Comparison of ENCODE assay signal across 30 cellular contexts in the genomic region with DNA sequence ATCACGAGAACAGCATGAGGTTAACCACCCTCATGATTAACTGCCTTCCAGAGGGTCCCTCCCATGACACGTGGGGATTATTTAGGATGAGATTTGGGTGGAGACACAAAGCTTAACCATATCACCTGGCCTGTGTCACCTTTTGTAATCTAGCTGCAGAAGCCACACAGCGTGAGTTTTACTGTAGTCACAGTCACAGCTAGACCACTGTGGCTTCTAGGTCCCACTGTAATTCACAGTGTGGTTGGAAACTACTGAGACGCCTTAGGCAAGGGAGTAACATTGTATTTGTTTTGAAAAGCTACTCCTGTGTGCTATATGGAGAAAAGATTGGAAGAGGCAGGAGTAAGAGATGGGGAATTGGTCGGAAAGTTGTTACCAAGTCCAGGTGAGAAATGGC. TPM values are rescaled to one million over a fixed set of nuclear protein-coding genes. Genes with fewer than 3 reads are reported as not detected.
A peak's percentile ranks its signal among the peaks of the same experiment; 100 is the strongest.
DNase-seq lines count a peak whose midpoint lies in the region; ATAC-seq and TF ChIP-seq lines count a peak whose summit lies in the region.
"Had no signal": no experiment of that assay in that cellular context is flagged by ENCODE, and none has a peak within 500 bp of the region (broad histone marks: within the 10 kb centered on the region; RNA-seq: fewer than 3 reads in every experiment).

No MANE protein-coding gene starts in this region.

- no peak overlapping the region for H3K4ac ChIP-seq in mesendoderm (ENCODE audit: low read depth, low read length)

- H3K27me3 ChIP-seq in WERI-Rb-1 (ENCODE audit: insufficient read depth, low read depth, severe bottlenecking) (no peaks in the 10 kb centered on the region), mesendoderm (ENCODE audit: insufficient read depth, low read length, poor library complexity) (no peaks in the 10 kb centered on the region)
- H3K27me3 ChIP-seq: BE2C, BLaER1 had no signal

- no peak overlapping the region for H3K23ac ChIP-seq in mesendoderm (ENCODE audit: low read length)

- H3K27ac Mint-ChIP-seq in natural killer cell = no peak overlapping the region
- H3K27ac Mint-ChIP-seq in natural killer cell treated with Interleukin-12 subunit alpha and Interleukin-12 subunit beta and Interleukin-15 and Interleukin-18, amount 100 ng/mL, for 72 hours = no peak overlapping the region
- H3K27ac Mint-ChIP-seq in activated T-helper 17 cell treated with anti-CD3 and anti-CD28 coated beads, Interleukin-2, amount 50 U/mL, for 72 hours = no peak overlapping the region
- H3K27ac Mint-ChIP-seq: CD14-positive monocyte; CD4-positive, alpha-beta memory T cell; CD4-positive, CD25-positive, alpha-beta regulatory T cell; CD8-positive, alpha-beta memory T cell had no signal

- H3K4me2 ChIP-seq in mesendoderm (ENCODE audit: low read length) = no peak overlapping the region
- H3K4me2 ChIP-seq: BLaER1 had no signal

- H3K27me3 Mint-ChIP-seq in natural killer cell (ENCODE audit: low read depth in 2 of 2) = peaks cover 20 to 47% of the 10 kb centered on the region in 2 donors
- peaks cover 16 to 30% of the 10 kb centered on the region in 2 donors for H3K27me3 Mint-ChIP-seq in natural killer cell treated with Interleukin-12 subunit alpha and Interleukin-12 subunit beta and Interleukin-15 and Interleukin-18, amount 100 ng/mL, for 72 hours
- H3K27me3 Mint-ChIP-seq in activated T-helper 17 cell treated with anti-CD3 and anti-CD28 coated beads, Interleukin-2, amount 50 U/mL, for 72 hours = peaks cover 29% of the 10 kb centered on the region

- 0 out of 2 replicates have a peak overlapping the region, but pooled peaks have one; percentile 13 for H3K27ac ChIP-seq in WERI-Rb-1
- H3K27ac ChIP-seq in mesendoderm (ENCODE audit: low read depth, low read length) = no peak overlapping the region
- H3K27ac ChIP-seq: BLaER1 had no signal

- TF ChIP-seq CTCF in natural killer cell (IDR thresholded peaks at IDR 0.05) (no peak), WERI-Rb-1 (IDR thresholded peaks at IDR 0.05; ENCODE audit: low read depth, low read length) (no peak)

- WGBS in mesendoderm (ENCODE audit: extremely low coverage, insufficient coverage, low lambda C conversion rate) = no CpG with 5 or more reads among the region's 5 CpGs

- H3K9me3 ChIP-seq in WERI-Rb-1 (ENCODE audit: severe bottlenecking) = peaks cover 2% of the 10 kb centered on the region
- H3K9me3 ChIP-seq: BE2C, BLaER1 had no signal

- no peaks in the 10 kb centered on the region for H3K36me3 Mint-ChIP-seq in natural killer cell
- no peaks in the 10 kb centered on the region for H3K36me3 Mint-ChIP-seq in natural killer cell treated with Interleukin-12 subunit alpha and Interleukin-12 subunit beta and Interleukin-15 and Interleukin-18, amount 100 ng/mL, for 72 hours
- H3K36me3 Mint-ChIP-seq in activated T-helper 17 cell treated with anti-CD3 and anti-CD28 coated beads, Interleukin-2, amount 50 U/mL, for 72 hours (ENCODE audit: low read depth) = no peaks in the 10 kb centered on the region
- H3K36me3 Mint-ChIP-seq: CD4-positive, alpha-beta memory T cell; CD4-positive, CD25-positive, alpha-beta regulatory T cell; CD8-positive, alpha-beta memory T cell had no signal

- intact Hi-C loops in natural killer cell (cut with micrococcal nuclease) = no loop called here

- no peaks in the 10 kb centered on the region for H3K4me1 ChIP-seq in mesendoderm (ENCODE audit: control insufficient read depth, low read depth, low read length)
- H3K4me1 ChIP-seq: BE2C, BLaER1 had no signal

- H2BK5ac ChIP-seq in mesendoderm (ENCODE audit: low read length) = no peak overlapping the region

- no peaks in the 10 kb centered on the region for H3K79me2 ChIP-seq in mesendoderm (ENCODE audit: control insufficient read depth, insufficient read depth, low read length)

- H3K4me3 Mint-ChIP-seq in natural killer cell = peak overlapping the region; percentile 10
- H3K4me3 Mint-ChIP-seq in natural killer cell treated with Interleukin-12 subunit alpha and Interleukin-12 subunit beta and Interleukin-15 and Interleukin-18, amount 100 ng/mL, for 72 hours = no peak overlapping the region
- H3K4me3 Mint-ChIP-seq in activated T-helper 17 cell treated with anti-CD3 and anti-CD28 coated beads, Interleukin-2, amount 50 U/mL, for 72 hours = no peak overlapping the region
- H3K4me3 Mint-ChIP-seq: CD14-positive monocyte; CD4-positive, alpha-beta memory T cell; CD4-positive, CD25-positive, alpha-beta regulatory T cell; CD8-positive, alpha-beta memory T cell had no signal

- no peak overlapping the region for H4K8ac ChIP-seq in mesendoderm (ENCODE audit: low read depth, low read length)

- H3K4me1 Mint-ChIP-seq in natural killer cell = peaks cover 11 to 21% of the 10 kb centered on the region in 2 donors
- peaks cover 6 to 8% of the 10 kb centered on the region in 2 donors for H3K4me1 Mint-ChIP-seq in natural killer cell treated with Interleukin-12 subunit alpha and Interleukin-12 subunit beta and Interleukin-15 and Interleukin-18, amount 100 ng/mL, for 72 hours (ENCODE audit: low read depth in 2 of 2)
- H3K4me1 Mint-ChIP-seq in activated T-helper 17 cell treated with anti-CD3 and anti-CD28 coated beads, Interleukin-2, amount 50 U/mL, for 72 hours = no peaks in the 10 kb centered on the region
- H3K4me1 Mint-ChIP-seq: CD14-positive monocyte; CD4-positive, alpha-beta memory T cell; CD4-positive, CD25-positive, alpha-beta regulatory T cell; CD8-positive, alpha-beta memory T cell had no signal

- H4K5ac ChIP-seq in mesendoderm (ENCODE audit: low read length) = no peak overlapping the region

- H2AK5ac ChIP-seq in mesendoderm (ENCODE audit: low read length) = no peak overlapping the region

- no peaks in the 10 kb centered on the region for H3K79me1 ChIP-seq in mesendoderm (ENCODE audit: low read length)

- H3K36me3 ChIP-seq in WERI-Rb-1 = no peaks in the 10 kb centered on the region
- no peaks in the 10 kb centered on the region for H3K36me3 ChIP-seq in mesendoderm (ENCODE audit: control insufficient read depth, insufficient read depth, low read length)
- H3K36me3 ChIP-seq: BE2C, BLaER1 had no signal

- H2BK15ac ChIP-seq in mesendoderm (replicated peaks; ENCODE audit: low read depth) = no peak overlapping the region

- no peak overlapping the region for H2BK120ac ChIP-seq in mesendoderm (ENCODE audit: low read depth, low read length)

- no peak overlapping the region for H3K4me3 ChIP-seq in WERI-Rb-1 (ENCODE audit: low read depth, low read length)
- H3K4me3 ChIP-seq in mesendoderm (ENCODE audit: low read length) = no peak overlapping the region
- H3K4me3 ChIP-seq: BLaER1, GM12878 had no signal

- DNase-seq in natural killer cell (no peak), WERI-Rb-1 (no peak), mesendoderm (peak; percentile 47), kidney tubule cell (ENCODE audit: low spot score) (no peak)
- no peak for DNase-seq in natural killer cell treated with Interleukin-12 subunit alpha and Interleukin-12 subunit beta and Interleukin-15 and Interleukin-18, amount 100 ng/mL, for 72 hours (ENCODE audit: low spot score)
- DNase-seq: 8988T; ACHN; BE2C; C1 segment of cervical spinal cord; CD4-positive, alpha-beta memory T cell; CD4-positive, CD25-positive, alpha-beta regulatory T cell; CD8-positive, alpha-beta memory T cell; COR-L47; DMS 273 treated with DMSO at 0.1 percent for 48 hours; DMS153; DMS53; DMS79; DND-41; EL; GDM1 had no signal

- ATAC-seq in natural killer cell = peak in 2 of 3 donors; percentile 37 to 89
- no peak for ATAC-seq in natural killer cell treated with Interleukin-12 subunit alpha and Interleukin-12 subunit beta and Interleukin-15 and Interleukin-18, amount 100 ng/mL, for 72 hours
- ATAC-seq in activated T-helper 17 cell treated with anti-CD3 and anti-CD28 coated beads, Interleukin-2, amount 50 U/mL, for 72 hours (replicated peaks) = peak; percentile 21
- ATAC-seq in GM21526 (IDR thresholded peaks at IDR 0.05; ENCODE audit: low FRiP score, unreplicated experiment) = no peak
- no peak for ATAC-seq in HG03039 (IDR thresholded peaks at IDR 0.05; ENCODE audit: unreplicated experiment)
- ATAC-seq: GM12878 had no signal

- no peak overlapping the region for H3K56ac ChIP-seq in mesendoderm (ENCODE audit: low read length)

- no peak overlapping the region for H3K9ac ChIP-seq in mesendoderm (ENCODE audit: low read length)
- H3K9ac ChIP-seq: BLaER1 had no signal

- H3K9me3 Mint-ChIP-seq in natural killer cell = no peaks in the 10 kb centered on the region
- no peaks in the 10 kb centered on the region for H3K9me3 Mint-ChIP-seq in natural killer cell treated with Interleukin-12 subunit alpha and Interleukin-12 subunit beta and Interleukin-15 and Interleukin-18, amount 100 ng/mL, for 72 hours
- no peaks in the 10 kb centered on the region for H3K9me3 Mint-ChIP-seq in activated T-helper 17 cell treated with anti-CD3 and anti-CD28 coated beads, Interleukin-2, amount 50 U/mL, for 72 hours
- H3K9me3 Mint-ChIP-seq: CD4-positive, alpha-beta memory T cell; CD4-positive, CD25-positive, alpha-beta regulatory T cell; CD8-positive, alpha-beta memory T cell had no signal

- no peak overlapping the region for H3K18ac ChIP-seq in mesendoderm (ENCODE audit: low read length)

RNA-seq across cellular contexts. Expression of gene ASPG, which starts 46.3 kb away (rescaled TPM):
- not detected for total RNA-seq in natural killer cell
- total RNA-seq in natural killer cell treated with Interleukin-12 subunit alpha and Interleukin-12 subunit beta and Interleukin-15 and Interleukin-18, amount 100 ng/mL, for 72 hours = not detected
- total RNA-seq in activated T-helper 17 cell treated with anti-CD3 and anti-CD28 coated beads, Interleukin-2, amount 50 U/mL, for 72 hours = not detected
- polyA plus RNA-seq in mesendoderm (2013, experiment 1 of 2) = 0.01 TPM
- polyA plus RNA-seq in mesendoderm (2013, experiment 2 of 2) = 0.08 TPM
- total RNA-seq: A673; CD4-positive, alpha-beta memory T cell; CD4-positive, CD25-positive, alpha-beta regulatory T cell; CD8-positive, alpha-beta memory T cell; Daoy; G401; GM12878 had no signal
- polyA plus RNA-seq: AG04450; CD14-positive monocyte; CD4-positive, alpha-beta memory T cell; CD4-positive, CD25-positive, alpha-beta regulatory T cell; CD8-positive, alpha-beta memory T cell; GM12878 had no signal

Comparison
In these comparisons a context has a peak if more than half of its experiments do, and no peak if none do; other contexts are left out.
1. ATAC-seq: peak in natural killer cell (2 of 3) and activated T-helper 17 cell treated with anti-CD3 and anti-CD28 coated beads, Interleukin-2, amount 50 U/mL, for 72 hours (single experiment); none in natural killer cell treated with Interleukin-12 subunit alpha and Interleukin-12 subunit beta and Interleukin-15 and Interleukin-18, amount 100 ng/mL, for 72 hours (0 of 2), GM21526 (single experiment) and HG03039 (single experiment).